Comparison of ENCODE assay signal across 27 cellular contexts in genomic region chr20:63890616-63891015, GRCh38. TPM values are rescaled to one million over a fixed set of nuclear protein-coding genes. Genes with fewer than 3 reads are reported as not detected.
DNase-seq lines count a peak whose midpoint lies in the region; ATAC-seq, FAIRE-seq and TF ChIP-seq lines count a peak whose summit lies in the region.
"Had no signal": no experiment of that assay in that cellular context is flagged by ENCODE, and none has a peak within 500 bp of the region (broad histone marks: within the 10 kb centered on the region; RNA-seq: fewer than 3 reads in every experiment).

No MANE protein-coding gene starts in this region.

- H3K4me1 ChIP-seq in PC-9 (replicated peaks; ENCODE audit: insufficient read depth) (peaks cover 58% of the 10 kb centered on the region), duodenal mucosa (ENCODE audit: control insufficient read depth in 1 of 2, insufficient read depth in 2 of 2, low read length in 2 of 2) (peaks cover 50 to 51% of the 10 kb centered on the region in 2 donors), small intestine (ENCODE audit: control insufficient read depth in 2 of 2, insufficient read depth in 1 of 2, low read depth in 1 of 2, low read length in 1 of 2) (peaks cover 3 to 11% of the 10 kb centered on the region in 2 donors)

- H3K9me2 ChIP-seq in PC-9 (ENCODE audit: insufficient read depth), result no peaks in the 10 kb centered on the region

- H3K9me3 Mint-ChIP-seq in HFFc6, result no peaks in the 10 kb centered on the region
- H3K9me3 Mint-ChIP-seq in activated CD4-positive, alpha-beta T cell treated with anti-CD3 and anti-CD28 coated beads for 36 hours (ENCODE audit: low read depth), result no peaks in the 10 kb centered on the region
- H3K9me3 Mint-ChIP-seq: activated naive CD4-positive, alpha-beta T cell treated with anti-CD3 and anti-CD28 coated beads, Interleukin-2, amount 10 ng/mL, durations not matched to agents 7 days and 5 days; activated T-helper 17 cell treated with anti-CD3 and anti-CD28 coated beads, Interleukin-2, amount 50 U/mL, for 72 hours; CD14-positive monocyte; natural killer cell treated with Interleukin-12 subunit alpha and Interleukin-12 subunit beta and Interleukin-15 and Interleukin-18, amount 100 ng/mL, for 72 hours had no signal

- H3K27ac ChIP-seq in PC-9 (peak overlapping the region; percentile 92), duodenal mucosa (ENCODE audit: low read depth, low read length) (peak overlapping the region; percentile 75), small intestine (ENCODE audit: low read depth in 1 of 2, low read length in 1 of 2) (peak overlapping the region; percentile 90 to 94)
- H3K27ac ChIP-seq: body of pancreas had no signal

- peak overlapping the region; percentile 38 to 44 for H3K9ac ChIP-seq in duodenal mucosa (ENCODE audit: low read depth in 1 of 2, low read length in 2 of 2)

- peaks cover 35% of the 10 kb centered on the region for H3K36me3 ChIP-seq in PC-9 (ENCODE audit: low read depth)
- peaks cover 27 to 42% of the 10 kb centered on the region in 2 donors for H3K36me3 ChIP-seq in duodenal mucosa (ENCODE audit: control insufficient read depth in 1 of 2, insufficient read depth in 2 of 2, low read length in 2 of 2)
- H3K36me3 ChIP-seq in small intestine (ENCODE audit: control insufficient read depth in 2 of 2, insufficient read depth in 2 of 2, low read length in 2 of 2), result peaks cover 4 to 12% of the 10 kb centered on the region in 2 donors

- no peak overlapping the region for H3K4me3 Mint-ChIP-seq in HFFc6
- H3K4me3 Mint-ChIP-seq in activated CD4-positive, alpha-beta T cell treated with anti-CD3 and anti-CD28 coated beads for 36 hours, result no peak overlapping the region
- H3K4me3 Mint-ChIP-seq: activated naive CD4-positive, alpha-beta T cell treated with anti-CD3 and anti-CD28 coated beads, Interleukin-2, amount 10 ng/mL, durations not matched to agents 7 days and 5 days; activated T-helper 17 cell treated with anti-CD3 and anti-CD28 coated beads, Interleukin-2, amount 50 U/mL, for 72 hours; natural killer cell treated with Interleukin-12 subunit alpha and Interleukin-12 subunit beta and Interleukin-15 and Interleukin-18, amount 100 ng/mL, for 72 hours had no signal

- no peak overlapping the region for H2AFZ ChIP-seq in PC-9

- H3K27me3 ChIP-seq in PC-9 (ENCODE audit: insufficient read depth, low read depth) (no peaks in the 10 kb centered on the region), duodenal mucosa (ENCODE audit: control insufficient read depth in 1 of 2, insufficient read depth in 2 of 2, low read length in 2 of 2) (no peaks in the 10 kb centered on the region), small intestine (ENCODE audit: control insufficient read depth in 2 of 2, insufficient read depth in 2 of 2, low read length in 2 of 2) (no peaks in the 10 kb centered on the region)
- H3K27me3 ChIP-seq: body of pancreas had no signal

- H3K79me2 ChIP-seq in PC-9 (ENCODE audit: low read depth), result peaks cover 41% of the 10 kb centered on the region

- no peak for ATAC-seq in activated CD4-positive, alpha-beta T cell treated with anti-CD3 and anti-CD28 coated beads for 36 hours
- ATAC-seq: activated T-helper 17 cell treated with anti-CD3 and anti-CD28 coated beads, Interleukin-2, amount 50 U/mL, for 72 hours; body of pancreas; natural killer cell treated with Interleukin-12 subunit alpha and Interleukin-12 subunit beta and Interleukin-15 and Interleukin-18, amount 100 ng/mL, for 72 hours had no signal

- no peak overlapping the region for H3K27ac Mint-ChIP-seq in HFFc6
- H3K27ac Mint-ChIP-seq in activated CD4-positive, alpha-beta T cell treated with anti-CD3 and anti-CD28 coated beads for 36 hours, result no peak overlapping the region
- H3K27ac Mint-ChIP-seq: activated naive CD4-positive, alpha-beta T cell treated with anti-CD3 and anti-CD28 coated beads, Interleukin-2, amount 10 ng/mL, durations not matched to agents 7 days and 5 days; activated T-helper 17 cell treated with anti-CD3 and anti-CD28 coated beads, Interleukin-2, amount 50 U/mL, for 72 hours; natural killer cell treated with Interleukin-12 subunit alpha and Interleukin-12 subunit beta and Interleukin-15 and Interleukin-18, amount 100 ng/mL, for 72 hours had no signal

- BruUV-seq in PC-9 (replicated peaks; lab: Mats Ljungman, UMichigan), result no TSS peak

- H3K36me3 Mint-ChIP-seq in HFFc6 (ENCODE audit: low read depth), result peaks cover 25% of the 10 kb centered on the region
- peaks cover 20% of the 10 kb centered on the region for H3K36me3 Mint-ChIP-seq in activated CD4-positive, alpha-beta T cell treated with anti-CD3 and anti-CD28 coated beads for 36 hours (ENCODE audit: low read depth)

- peak overlapping the region; percentile 72 for H3K4me2 ChIP-seq in PC-9

- intact Hi-C loops in PC-9 (cut with micrococcal nuclease; ENCODE audit: unreplicated experiment), result no loop called here
- intact Hi-C loops in activated CD4-positive, alpha-beta T cell treated with anti-CD3 and anti-CD28 coated beads for 36 hours (cut with DNase I, micrococcal nuclease), result no loop called here

- no peak for TF ChIP-seq CTCF in PC-9 (conservative IDR thresholded peaks at IDR 0.05)
- no peak for TF ChIP-seq CTCF in HFFc6 (IDR thresholded peaks at IDR 0.05)

- CTCF ChIA-PET in PC-9 (lab: Charles Lee), result no interaction called here
- CTCF ChIA-PET in activated CD4-positive, alpha-beta T cell treated with anti-CD3 and anti-CD28 coated beads for 36 hours (lab: Charles Lee), result no interaction called here

- POLR2A ChIA-PET in PC-9 (lab: Charles Lee; ENCODE audit: unreplicated experiment), result no interaction called here
- POLR2A ChIA-PET in activated CD4-positive, alpha-beta T cell treated with anti-CD3 and anti-CD28 coated beads for 36 hours (lab: Charles Lee), result no interaction called here

- H3K4me1 Mint-ChIP-seq in HFFc6 (ENCODE audit: low read depth), result peaks cover 9% of the 10 kb centered on the region
- peaks cover 7% of the 10 kb centered on the region for H3K4me1 Mint-ChIP-seq in activated CD4-positive, alpha-beta T cell treated with anti-CD3 and anti-CD28 coated beads for 36 hours

- H3K4me3 ChIP-seq in PC-9 (no peak overlapping the region), duodenal mucosa (ENCODE audit: low read depth in 1 of 2, low read length in 2 of 2) (peak overlapping the region; percentile 13 to 49), small intestine (ENCODE audit: low read depth in 1 of 2, low read length in 2 of 2) (no peak overlapping the region)
- H3K4me3 ChIP-seq: body of pancreas, lung had no signal

- DNase-seq in PC-9 (no peak), small intestine (peak; percentile 66), HFFc6 (no peak)
- DNase-seq in activated CD4-positive, alpha-beta T cell treated with anti-CD3 and anti-CD28 coated beads for 36 hours, result no peak
- DNase-seq: activated naive CD4-positive, alpha-beta T cell treated with anti-CD3 and anti-CD28 coated beads, Interleukin-2, amount 10 ng/mL, durations not matched to agents 7 days and 5 days; body of pancreas; dermis blood vessel endothelial cell; DND-41; GF-D8; Kasumi-1; kidney glomerular epithelial cell; NCI-H2029; NCI-H526; OCI-M1; SIG-M5; stimulated activated CD4-positive, alpha-beta T cell treated with anti-CD3 and anti-CD28 coated beads, Interleukin-4, amount 100 ng/mL, for 24 hours had no signal

- no peaks in the 10 kb centered on the region for H3K9me3 ChIP-seq in PC-9 (ENCODE audit: insufficient read depth, low read depth)
- no peaks in the 10 kb centered on the region for H3K9me3 ChIP-seq in duodenal mucosa (ENCODE audit: control insufficient read depth in 1 of 2, low read length in 2 of 2)
- H3K9me3 ChIP-seq in small intestine (ENCODE audit: control insufficient read depth, low read depth), result no peaks in the 10 kb centered on the region
- H3K9me3 ChIP-seq: body of pancreas had no signal

- WGBS in small intestine, 3 donors, result 6 to 67% (median 49%) methylated on average over 7 of the region's 7 CpGs

- FAIRE-seq in small intestine (lab: Jason Lieb, UNC), result no peak
- FAIRE-seq: endometrium, frontal cortex had no signal

- peaks cover 69% of the 10 kb centered on the region for H3F3A ChIP-seq in PC-9 (ENCODE audit: insufficient read depth, low read depth)

- peaks cover 13% of the 10 kb centered on the region for H3K27me3 Mint-ChIP-seq in HFFc6 (ENCODE audit: insufficient read depth)
- H3K27me3 Mint-ChIP-seq in activated CD4-positive, alpha-beta T cell treated with anti-CD3 and anti-CD28 coated beads for 36 hours, result no peaks in the 10 kb centered on the region
- H3K27me3 Mint-ChIP-seq: activated naive CD4-positive, alpha-beta T cell treated with anti-CD3 and anti-CD28 coated beads, Interleukin-2, amount 10 ng/mL, durations not matched to agents 7 days and 5 days; activated T-helper 17 cell treated with anti-CD3 and anti-CD28 coated beads, Interleukin-2, amount 50 U/mL, for 72 hours; natural killer cell treated with Interleukin-12 subunit alpha and Interleukin-12 subunit beta and Interleukin-15 and Interleukin-18, amount 100 ng/mL, for 72 hours had no signal

- peaks cover 13% of the 10 kb centered on the region for H4K20me1 ChIP-seq in PC-9 (ENCODE audit: insufficient read depth)

RNA-seq across cellular contexts. Expression of gene DNAJC5, which starts 4.3 kb away (rescaled TPM):
- 47.0 and 48.1 TPM in 2 replicates for total RNA-seq in PC-9 (2021)
- polyA plus RNA-seq in small intestine, result 10 to 100 TPM; 37.0 to 52.3 (median 43.7) TPM
- total RNA-seq in HFFc6 (2021; fragmentation: NEBNext Ultra II Directional; extraction: Animal tissue kit (Norgen Biotek cat#: 25700)), result 10 to 100 TPM; 52.0 to 65.8 (median 56.2) TPM
- 10 to 100 TPM; 30.1 to 34.3 TPM for total RNA-seq in activated CD4-positive, alpha-beta T cell treated with anti-CD3 and anti-CD28 coated beads for 36 hours

RNA-seq across cellular contexts. Expression of gene TPD52L2, which starts 25.5 kb away (rescaled TPM):
- 149 and 158 TPM in 2 replicates for total RNA-seq in PC-9 (2021)
- polyA plus RNA-seq in small intestine, result 10 to 100 TPM; 67.2 to 87.7 (median 72.7) TPM
- total RNA-seq in HFFc6 (2021; fragmentation: NEBNext Ultra II Directional; extraction: Animal tissue kit (Norgen Biotek cat#: 25700)), result 100 to 1,000 TPM; 161 to 196 (median 169) TPM
- 10 to 100 TPM; 54.0 to 56.3 TPM for total RNA-seq in activated CD4-positive, alpha-beta T cell treated with anti-CD3 and anti-CD28 coated beads for 36 hours

RNA-seq across cellular contexts. Expression of gene ABHD16B, which starts 29.3 kb away (rescaled TPM):
- total RNA-seq in PC-9 (2021), result not detected in 2 replicates
- polyA plus RNA-seq in small intestine, result under 1 TPM in 2 of 3 donors, not detected in 1; 0.34 to 0.67 TPM
- total RNA-seq in HFFc6 (2021; fragmentation: NEBNext Ultra II Directional; extraction: Animal tissue kit (Norgen Biotek cat#: 25700)), result not detected
- total RNA-seq in activated CD4-positive, alpha-beta T cell treated with anti-CD3 and anti-CD28 coated beads for 36 hours, result under 1 TPM; 0.11 to 0.16 TPM
- total RNA-seq: body of pancreas; dermis blood vessel endothelial cell; frontal cortex; lung; mononuclear cell; natural killer cell treated with Interleukin-12 subunit alpha and Interleukin-12 subunit beta and Interleukin-15 and Interleukin-18, amount 100 ng/mL, for 72 hours; omental fat pad; pulmonary artery endothelial cell; T-helper 2 cell treated with Interferon-gamma antibody and Interleukin-4, amounts not matched to agents 100 ng/mL and 5 ng/mL, for 36 hours had no signal
- polyA plus RNA-seq: CD14-positive monocyte had no signal

RNA-seq across cellular contexts. Expression of gene ZBTB46, which starts 59.6 kb away (rescaled TPM):
- total RNA-seq in PC-9 (2021), result 3.6 and 4.9 TPM in 2 replicates
- 1 to 10 TPM in 2 of 3 donors, not detected in 1; 1.1 to 3.1 TPM for polyA plus RNA-seq in small intestine
- total RNA-seq in HFFc6 (2021; fragmentation: NEBNext Ultra II Directional; extraction: Animal tissue kit (Norgen Biotek cat#: 25700)), result 1 to 10 TPM in 2 of 6 experiments, under 1 TPM in 4; 0.38 to 1.1 (median 0.64) TPM
- total RNA-seq in activated CD4-positive, alpha-beta T cell treated with anti-CD3 and anti-CD28 coated beads for 36 hours, result 1 to 10 TPM in 1 of 2 experiments, under 1 TPM in 1; 0.88 to 1.3 TPM

Comparison
In these comparisons a context has a peak if more than half of its experiments do, and no peak if none do; other contexts are left out.
1. H3K4me3 ChIP-seq: peak in duodenal mucosa (2 of 2); none in PC-9 (single experiment) and small intestine (0 of 2).
2. Peak in every context shown above with its lines, with median percentiles within 50 percentile points of each other: H3K27ac ChIP-seq.